In genomic region chr11:103222801-103223200, GRCh38 we compare ENCODE assay signal across 18 cellular contexts.
DNase-seq lines count a peak whose midpoint lies in the region; ATAC-seq and TF ChIP-seq lines count a peak whose summit lies in the region.
"Had no signal": no experiment of that assay in that cellular context is flagged by ENCODE, and none has a peak within 500 bp of the region (broad histone marks: within the 10 kb centered on the region; RNA-seq: fewer than 3 reads in every experiment).

No MANE protein-coding gene starts in this region.

- DNase-seq in LNCaP clone FGC (ENCODE audit: low read depth) (peak; percentile 15), astrocyte of the spinal cord (ENCODE audit: low read depth, low spot score) (peak; percentile 20), fibroblast of the aortic adventitia (ENCODE audit: low read depth) (peak; percentile 61), renal cortical epithelial cell (ENCODE audit: low read depth) (peak; percentile 32), mucosa of gallbladder (ENCODE audit: low spot score) (no peak), progenitor cell of endocrine pancreas (ENCODE audit: low spot score, unreplicated experiment) (no peak), sciatic nerve (ENCODE audit: low spot score) (no peak), NCI-H2171 (lab: John Stamatoyannopoulos, UW) (no peak)
- DNase-seq: CD4-positive, CD25-positive, alpha-beta regulatory T cell; EL; MV-4-11; NCI-H1694; NCI-H2081; NCI-H2171 treated with DMSO at 0.1 percent for 48 hours; NCI-H69; SIG-M5 had no signal

- no peak overlapping the region for H3K4me3 Mint-ChIP-seq in progenitor cell of endocrine pancreas (ENCODE audit: low read depth)
- H3K4me3 Mint-ChIP-seq: CD4-positive, CD25-positive, alpha-beta regulatory T cell; IgD-negative memory B cell had no signal

- in situ Hi-C loops in astrocyte of the spinal cord (cut with HindIII; ENCODE audit: low sequenced_read_pairs) = no loop called here

- H3K36me3 Mint-ChIP-seq in progenitor cell of endocrine pancreas (ENCODE audit: insufficient read depth) = peaks cover 15% of the 10 kb centered on the region
- H3K36me3 Mint-ChIP-seq: CD4-positive, CD25-positive, alpha-beta regulatory T cell had no signal

- TF ChIP-seq CTCF in LNCaP clone FGC (IDR thresholded peaks at IDR 0.05; ENCODE audit: control insufficient read depth, extremely low read depth, insufficient read depth) (no peak), astrocyte of the spinal cord (IDR thresholded peaks at IDR 0.05; ENCODE audit: low read depth, low read length) (no peak), fibroblast of the aortic adventitia (IDR thresholded peaks at IDR 0.05; ENCODE audit: insufficient read depth, low read length) (no peak), progenitor cell of endocrine pancreas (IDR thresholded peaks at IDR 0.05; ENCODE audit: unreplicated experiment) (no peak)

- no peak overlapping the region for H3K27ac Mint-ChIP-seq in progenitor cell of endocrine pancreas
- H3K27ac Mint-ChIP-seq: CD4-positive, CD25-positive, alpha-beta regulatory T cell; IgD-negative memory B cell had no signal

- H3K4me1 Mint-ChIP-seq in progenitor cell of endocrine pancreas (ENCODE audit: low read depth) = no peaks in the 10 kb centered on the region
- H3K4me1 Mint-ChIP-seq: CD4-positive, CD25-positive, alpha-beta regulatory T cell; IgD-negative memory B cell had no signal

- peaks cover 5% of the 10 kb centered on the region for H3K9me3 Mint-ChIP-seq in progenitor cell of endocrine pancreas (ENCODE audit: low read depth)
- H3K9me3 Mint-ChIP-seq: IgD-negative memory B cell had no signal

- intact Hi-C loops in sciatic nerve (cut with DNase I) = no loop called here

- no peaks in the 10 kb centered on the region for H3K27me3 Mint-ChIP-seq in progenitor cell of endocrine pancreas
- H3K27me3 Mint-ChIP-seq: CD4-positive, CD25-positive, alpha-beta regulatory T cell; IgD-negative memory B cell had no signal

- H3K4me3 ChIP-seq in LNCaP clone FGC (ENCODE audit: low read depth, low read length) (no peak overlapping the region), astrocyte of the spinal cord (ENCODE audit: low read depth, low read length) (no peak overlapping the region), fibroblast of the aortic adventitia (ENCODE audit: low read depth, low read length) (no peak overlapping the region)
- H3K4me3 ChIP-seq: A549 had no signal

- no peak for ATAC-seq in sciatic nerve
- ATAC-seq: A549 had no signal

Comparison
In these comparisons a context has a peak if more than half of its experiments do, and no peak if none do; other contexts are left out.
1. DNase-seq: peak in LNCaP clone FGC (single experiment), astrocyte of the spinal cord (single experiment), fibroblast of the aortic adventitia (single experiment) and renal cortical epithelial cell (single experiment); none in mucosa of gallbladder (single experiment), progenitor cell of endocrine pancreas (single experiment), sciatic nerve (single experiment) and NCI-H2171 (single experiment).